ENCODE assay signal across 30 cellular contexts in the genomic region with DNA sequence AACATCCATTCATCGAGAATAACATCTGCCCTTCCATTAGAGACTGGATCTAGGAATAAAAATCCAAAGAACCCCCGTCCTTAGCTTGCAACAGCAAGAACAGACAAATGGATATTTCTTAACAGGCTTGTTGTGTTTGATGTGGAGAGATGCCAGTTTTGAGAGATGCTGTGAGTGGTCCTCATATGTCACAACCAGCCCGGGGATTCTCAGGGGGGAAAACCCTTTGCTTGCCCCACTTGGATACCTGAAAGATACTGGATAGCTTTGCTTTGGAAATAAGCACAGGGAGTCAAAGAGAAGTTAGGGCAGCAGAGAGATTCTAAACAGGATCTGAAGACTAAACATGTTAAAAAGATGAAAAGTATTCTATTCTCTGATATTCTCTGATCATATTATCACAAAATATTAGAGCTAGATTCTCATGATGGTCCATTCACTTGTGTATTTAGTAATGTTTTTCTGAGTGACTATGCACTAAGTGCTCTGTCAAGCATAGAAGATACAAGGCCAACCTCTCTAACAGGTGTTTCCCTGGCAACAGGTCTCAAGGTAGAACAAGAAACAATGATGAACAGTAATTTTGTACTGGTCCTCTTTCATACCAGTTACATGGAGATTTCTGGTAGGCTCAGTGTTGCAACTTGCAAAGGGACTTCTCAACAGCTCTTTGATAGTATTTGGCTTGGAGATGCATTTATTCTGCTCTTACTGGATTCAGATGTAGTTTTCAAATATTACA.
"Had no signal": no experiment of that assay in that cellular context is flagged by ENCODE, and none has a peak within 500 bp of the region (broad histone marks: within the 10 kb centered on the region; RNA-seq: fewer than 3 reads in every experiment).

No MANE protein-coding gene starts in this region.

- H3K9me3 ChIP-seq: ascending aorta, colonic mucosa, Peyer's patch, SJSA1, SK-N-SH had no signal

- H3K27me3 ChIP-seq: ascending aorta, cardiac muscle cell, colonic mucosa, Peyer's patch, SJSA1 had no signal

- H3K4me2 ChIP-seq: KMS-11, SK-N-SH had no signal

- H3K9me2 ChIP-seq: SK-N-SH had no signal

- H3K4me3 ChIP-seq: ascending aorta, cardiac muscle cell, colonic mucosa, Peyer's patch, SJSA1 had no signal

- H3K36me3 ChIP-seq: ascending aorta, cardiac muscle cell, colonic mucosa, Peyer's patch, SJSA1 had no signal

- H3K4me1 ChIP-seq: ascending aorta, colonic mucosa, Peyer's patch, SJSA1 had no signal

- FAIRE-seq: TTC549 had no signal

- H3K27ac ChIP-seq: ascending aorta, cardiac muscle cell, colonic mucosa, KMS-11, Peyer's patch, SJSA1 had no signal

- DNase-seq: activated CD4-positive, alpha-beta T cell treated with anti-CD3 and anti-CD28 coated beads, Interleukin-2, amount 10 ng/mL, durations not matched to agents 24 days and 14 days; activated CD4-positive, alpha-beta T cell treated with anti-CD3 and anti-CD28 coated beads, Interleukin-2, amount 50 U/mL, for 4 hours; activated CD8-positive, alpha-beta T cell treated with anti-CD3 and anti-CD28 coated beads, Interleukin-2, amount 10 ng/mL, durations not matched to agents 7 days and 5 days; activated gamma-delta T cell; activated naive CD4-positive, alpha-beta T cell treated with Interleukin-2 at 50 U/mL for 16 hours; activated naive CD8-positive, alpha-beta T cell treated with anti-CD3 and anti-CD28 coated beads, Interleukin-2, amount 10 ng/mL, durations not matched to agents 7 days and 5 days; activated T-cell treated with anti-CD3 and anti-CD28 coated beads, Interleukin-2, amount 50 U/mL, for 24 hours; amygdala; colonic mucosa; MM.1S; MV-4-11; NCI-H1092; NCI-H1436 treated with DMSO at 0.1 percent for 48 hours; NCI-H1694 treated with DMSO at 0.1 percent for 48 hours; NCI-H2029; NCI-H2171 treated with DMSO at 0.1 percent for 48 hours; NCI-H226; NCI-H510A; NCI-H69; NK-92 treated with Interleukin-12 subunit alpha and Interleukin-12 subunit beta, amount 100 ng/mL, for 24 hours; PC-3; Peyer's patch; RPMI8226; SHP77 treated with DMSO at 0.1 percent for 48 hours; SK-N-SH had no signal
